Comparison of ENCODE assay signal across 24 cellular contexts in genomic region chr12:58408516-58408915, GRCh38.
DNase-seq lines count a peak whose midpoint lies in the region; ATAC-seq and TF ChIP-seq lines count a peak whose summit lies in the region.
"Had no signal": no experiment of that assay in that cellular context is flagged by ENCODE, and none has a peak within 500 bp of the region (broad histone marks: within the 10 kb centered on the region; RNA-seq: fewer than 3 reads in every experiment).

No MANE protein-coding gene starts in this region.

- no peak for TF ChIP-seq POLR2A in adrenal gland (IDR thresholded peaks at IDR 0.05)

- intact Hi-C loops in adrenal gland (cut with DNase I) (no loop called here), left colon (cut with DNase I, micrococcal nuclease) (no loop called here)

- no peaks in the 10 kb centered on the region for H3K9me3 Mint-ChIP-seq in HFFc6
- H3K9me3 Mint-ChIP-seq: activated naive CD4-positive, alpha-beta T cell treated with anti-CD3 and anti-CD28 coated beads, Interleukin-2, amount 50 U/mL, for 24 hours; H9 had no signal

- peaks cover 3 to 25% of the 10 kb centered on the region in 2 donors for H3K4me1 ChIP-seq in adrenal gland (replicated peaks in 1 of 2)

- H3K4me3 ChIP-seq in adrenal gland: no peak overlapping the region
- H3K4me3 ChIP-seq: tibial artery had no signal

- no peaks in the 10 kb centered on the region for H3K9me3 ChIP-seq in adrenal gland (replicated peaks in 1 of 3)
- H3K9me3 ChIP-seq: tibial artery had no signal

- H3K4me1 Mint-ChIP-seq in HFFc6 (ENCODE audit: low read depth): peaks cover 38% of the 10 kb centered on the region
- H3K4me1 Mint-ChIP-seq: activated naive CD4-positive, alpha-beta T cell treated with anti-CD3 and anti-CD28 coated beads, Interleukin-2, amount 50 U/mL, for 24 hours; B cell; naive thymus-derived CD8-positive, alpha-beta T cell had no signal

- H3K27ac Mint-ChIP-seq in HFFc6: peak overlapping the region; percentile 1; the same call in 1 of the 2 replicates
- H3K27ac Mint-ChIP-seq: activated naive CD4-positive, alpha-beta T cell treated with anti-CD3 and anti-CD28 coated beads, Interleukin-2, amount 50 U/mL, for 24 hours; B cell; H9; naive thymus-derived CD8-positive, alpha-beta T cell had no signal

- H3K36me3 ChIP-seq in adrenal gland (replicated peaks in 1 of 2): no peaks in the 10 kb centered on the region
- H3K36me3 ChIP-seq: tibial artery had no signal

- H3K27ac ChIP-seq in adrenal gland: peak overlapping the region in 1 of 5 donors; percentile 36
- H3K27ac ChIP-seq: foreskin keratinocyte, tibial artery had no signal

- H3K4me3 Mint-ChIP-seq in HFFc6: no peak overlapping the region
- H3K4me3 Mint-ChIP-seq: activated naive CD4-positive, alpha-beta T cell treated with anti-CD3 and anti-CD28 coated beads, Interleukin-2, amount 50 U/mL, for 24 hours; B cell; H9; naive thymus-derived CD8-positive, alpha-beta T cell had no signal

- DNase-seq in HFFc6 (peak; percentile 36), adrenal gland (peak in 6 of 7 donors; percentile 21 to 61 (median 48)), foreskin melanocyte (peak; percentile 45), pulmonary artery endothelial cell (ENCODE audit: low read depth, low spot score) (peak; percentile 10), left colon (no peak)
- DNase-seq: activated CD4-positive, alpha-beta T cell treated with anti-CD3 and anti-CD28 coated beads for 1 hour; activated CD8-positive, alpha-beta memory T cell treated with anti-CD3 and anti-CD28 coated beads for 24 hours; activated T-cell treated with anti-CD3 and anti-CD28 coated beads, Interleukin-2, amount 50 U/mL, for 48 hours; DND-41; foreskin keratinocyte; H9; Kasumi-1; naive thymus-derived CD8-positive, alpha-beta T cell; NCI-H1105 treated with DMSO at 0.1 percent for 48 hours; NCI-H510A; RPMI8226; stimulated activated CD4-positive, alpha-beta T cell treated with anti-CD3 and anti-CD28 coated beads, Interleukin-4, amount 100 ng/mL, for 1 hour; stimulated activated naive CD8-positive, alpha-beta T cell treated with anti-CD3 and anti-CD28 coated beads, Interleukin-15, Interleukin-2, amounts not matched to agents 100 U/mL and 50 U/mL, for 24 hours; T-helper 9 cell; tibial artery had no signal

- TF ChIP-seq CTCF in HFFc6 (IDR thresholded peaks at IDR 0.05) (no peak), adrenal gland (IDR thresholded peaks at IDR 0.05) (no peak)

- H3K36me3 Mint-ChIP-seq in HFFc6 (ENCODE audit: low read depth): no peaks in the 10 kb centered on the region
- H3K36me3 Mint-ChIP-seq: activated naive CD4-positive, alpha-beta T cell treated with anti-CD3 and anti-CD28 coated beads, Interleukin-2, amount 50 U/mL, for 24 hours; naive thymus-derived CD8-positive, alpha-beta T cell had no signal

- H3K27me3 Mint-ChIP-seq in HFFc6 (ENCODE audit: insufficient read depth): no peaks in the 10 kb centered on the region
- H3K27me3 Mint-ChIP-seq: B cell had no signal

- no peaks in the 10 kb centered on the region for H3K27me3 ChIP-seq in adrenal gland
- H3K27me3 ChIP-seq: foreskin keratinocyte, tibial artery had no signal

- 5 to 17% (median 10%) methylated on average over 1 of the region's 1 CpG for WGBS in adrenal gland, 4 donors

- ATAC-seq in GM19324 (IDR thresholded peaks at IDR 0.05; ENCODE audit: low FRiP score, unreplicated experiment) (no peak), left colon (no peak), GM21423 (IDR thresholded peaks at IDR 0.05; ENCODE audit: unreplicated experiment) (no peak)
- ATAC-seq: foreskin keratinocyte; naive thymus-derived CD8-positive, alpha-beta T cell; stimulated activated naive CD8-positive, alpha-beta T cell treated with anti-CD3 and anti-CD28 coated beads, Interleukin-15, Interleukin-2, amounts not matched to agents 100 U/mL and 50 U/mL, for 24 hours had no signal

Comparison
In these comparisons a context has a peak if more than half of its experiments do, and no peak if none do; other contexts are left out.
1. DNase-seq: peak in HFFc6 (single experiment), adrenal gland (6 of 7), foreskin melanocyte (single experiment) and pulmonary artery endothelial cell (single experiment); none in left colon (0 of 2).